In the genomic region with DNA sequence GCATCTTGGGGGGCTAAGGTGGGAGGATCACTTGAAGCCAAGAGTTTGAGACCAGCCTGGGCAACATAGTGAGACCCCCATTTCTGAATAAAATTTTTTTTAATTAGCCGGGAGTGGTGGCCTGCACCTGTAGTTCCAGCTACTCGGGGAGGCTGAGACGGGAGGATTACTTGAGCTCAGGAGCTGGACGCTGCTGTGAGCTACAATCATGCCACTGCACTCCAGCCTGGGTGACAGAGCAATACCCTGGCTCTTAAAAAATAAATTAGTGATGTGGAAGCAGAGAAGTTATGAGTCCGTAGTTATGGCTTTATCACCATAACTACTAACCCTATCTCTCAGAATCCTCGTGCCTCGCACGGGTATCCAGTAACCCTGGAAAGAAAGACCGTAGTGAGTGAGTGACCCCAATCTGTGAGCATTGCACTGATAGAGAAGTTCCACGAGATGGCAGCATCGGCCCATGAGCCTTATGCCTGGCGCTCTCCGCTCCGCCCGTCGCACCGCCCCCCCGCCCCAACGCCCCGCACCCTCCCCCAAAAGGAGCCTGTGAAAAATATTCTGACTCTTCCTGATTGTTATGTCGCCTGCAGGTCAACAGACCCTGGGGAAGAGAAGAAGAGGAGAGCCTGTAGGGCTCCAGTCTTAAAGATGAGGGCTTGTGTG, we compare ENCODE assay signal across 8 cellular contexts. TPM values are rescaled to one million over a fixed set of nuclear protein-coding genes. Genes with fewer than 3 reads are reported as not detected.
DNase-seq lines count a peak whose midpoint lies in the region; ATAC-seq and TF ChIP-seq lines count a peak whose summit lies in the region.

No MANE protein-coding gene starts in this region.

- no peak for ATAC-seq in HG02840 (IDR thresholded peaks at IDR 0.05; ENCODE audit: low FRiP score, unreplicated experiment)
- ATAC-seq in GM21576 (IDR thresholded peaks at IDR 0.05; ENCODE audit: unreplicated experiment) = no peak

- peak overlapping the region; percentile 27 for H3K4me3 Mint-ChIP-seq in T-helper 2 cell treated with Interferon-gamma antibody and Interleukin-4, amounts not matched to agents 5 μg/mL and 100 μg/mL, for 36 hours
- H3K4me3 Mint-ChIP-seq in brain = peak overlapping the region; percentile 67 to 82 (median 74)

- peaks cover 13% of the 10 kb centered on the region for H3K4me1 Mint-ChIP-seq in T-helper 2 cell treated with Interferon-gamma antibody and Interleukin-4, amounts not matched to agents 5 μg/mL and 100 μg/mL, for 36 hours (ENCODE audit: low read depth)
- H3K4me1 Mint-ChIP-seq in brain = peaks cover 59% of the 10 kb centered on the region

- peak overlapping the region; percentile 46; the same call in 1 of the 2 replicates for H3K9ac ChIP-seq in HUES48 (ENCODE audit: low read depth, low read length)

- H3K9me3 ChIP-seq in HUES48 (ENCODE audit: control insufficient read depth, insufficient read depth, low read length) = no peaks in the 10 kb centered on the region

- H3K27me3 Mint-ChIP-seq in T-helper 2 cell treated with Interferon-gamma antibody and Interleukin-4, amounts not matched to agents 5 μg/mL and 100 μg/mL, for 36 hours (ENCODE audit: low read depth) = no peaks in the 10 kb centered on the region
- peaks cover 27% of the 10 kb centered on the region for H3K27me3 Mint-ChIP-seq in brain

- peak; percentile 45 for DNase-seq in COLO829 (ENCODE audit: low spot score)
- peak; percentile 29 for DNase-seq in T-helper 2 cell treated with Interferon-gamma antibody and Interleukin-4, amounts not matched to agents 5 μg/mL and 100 μg/mL, for 36 hours (ENCODE audit: low spot score)
- DNase-seq in iPS-NIHi11 (ENCODE audit: low spot score) = peak; percentile 84
- DNase-seq in stimulated activated CD4-positive, alpha-beta T cell treated with anti-CD3 and anti-CD28 coated beads, Interleukin-1b, Interleukin-23, amount 100 ng/mL, for 24 hours (ENCODE audit: low read depth in 4 of 4, low spot score in 1 of 4) = peak; percentile 15 to 41 (median 34)

- peak overlapping the region; percentile 47 for H3K4me3 ChIP-seq in HUES48 (ENCODE audit: low read depth, low read length)

- H3K27ac Mint-ChIP-seq in T-helper 2 cell treated with Interferon-gamma antibody and Interleukin-4, amounts not matched to agents 5 μg/mL and 100 μg/mL, for 36 hours = no peak overlapping the region
- H3K27ac Mint-ChIP-seq in brain = peak overlapping the region in 4 of 5 experiments; percentile 90 to 95 (median 95)

- H3K36me3 ChIP-seq in HUES48 (ENCODE audit: control insufficient read depth, insufficient read depth, low read length) = no peaks in the 10 kb centered on the region

- peaks cover 5% of the 10 kb centered on the region; the same call in 1 of the 2 replicates for H3K27me3 ChIP-seq in HUES48 (ENCODE audit: control insufficient read depth, insufficient read depth, low read length)

- H3K27ac ChIP-seq in HUES48 (ENCODE audit: low read depth, low read length) = no peak overlapping the region

- no peaks in the 10 kb centered on the region for H3K9me3 Mint-ChIP-seq in T-helper 2 cell treated with Interferon-gamma antibody and Interleukin-4, amounts not matched to agents 5 μg/mL and 100 μg/mL, for 36 hours
- peaks cover 0 to 28% (median 12%) of the 10 kb centered on the region in 5 experiments for H3K9me3 Mint-ChIP-seq in brain

- no peaks in the 10 kb centered on the region; the same call in 1 of the 2 replicates for H3K4me1 ChIP-seq in HUES48 (ENCODE audit: control insufficient read depth, insufficient read depth, low read length)

- H3K36me3 Mint-ChIP-seq in T-helper 2 cell treated with Interferon-gamma antibody and Interleukin-4, amounts not matched to agents 5 μg/mL and 100 μg/mL, for 36 hours (ENCODE audit: low read depth) = no peaks in the 10 kb centered on the region
- H3K36me3 Mint-ChIP-seq in brain = no peaks in the 10 kb centered on the region

- peak; percentile 95 to 98 for TF ChIP-seq CTCF in brain (conservative IDR thresholded peaks at IDR 0.05)

RNA-seq across cellular contexts. Expression of a gene that starts 4.9 kb away (rescaled TPM):
- polyA plus RNA-seq in brain (ENCODE audit: insufficient read depth, low read depth, low replicate concordance) = 7.7 TPM

Comparison
In these comparisons a context has a peak if more than half of its experiments do, and no peak if none do; other contexts are left out.
1. DNase-seq: peak in every context shown above with its lines; median percentile 84 in iPS-NIHi11; 45 in COLO829; 34 in stimulated activated CD4-positive, alpha-beta T cell treated with anti-CD3 and anti-CD28 coated beads, Interleukin-1b, Interleukin-23, amount 100 ng/mL, for 24 hours; 29 in T-helper 2 cell treated with Interferon-gamma antibody and Interleukin-4, amounts not matched to agents 5 μg/mL and 100 μg/mL, for 36 hours.